ENCODE assay signal across 6 cellular contexts in genomic region chr2:55715178-55715577, GRCh38. TPM values are rescaled to one million over a fixed set of nuclear protein-coding genes. Genes with fewer than 3 reads are reported as not detected.
A peak's percentile ranks its signal among the peaks of the same experiment; 100 is the strongest.
DNase-seq lines count a peak whose midpoint lies in the region; ATAC-seq, FAIRE-seq and TF ChIP-seq lines count a peak whose summit lies in the region.
"Not testable (repeated sequence)": the region's sequence is repeated elsewhere in the genome, so short reads cannot be mapped to it uniquely, and the experiment has no call there.

No MANE protein-coding gene starts in this region.

- H2AFZ ChIP-seq in hepatocyte; HepG2 (ENCODE audit: low read length): not testable (repeated sequence)

- TF ChIP-seq POLR2A in HepG2 (IDR thresholded peaks at IDR 0.05; ENCODE audit: insufficient read depth in 1 of 2, low read depth in 2 of 2, low read length in 2 of 2) = not testable (repeated sequence)

- not testable (repeated sequence) for H3K4me3 ChIP-seq in Caco-2 (ENCODE audit: low read depth, low read length); hepatocyte; HepG2 (replicated peaks in 1 of 3; ENCODE audit: insufficient read depth in 1 of 3, low read depth in 2 of 3, low read length in 3 of 3); small intestine (ENCODE audit: low read depth in 1 of 2, low read length in 2 of 2)

- H3K4me2 ChIP-seq in hepatocyte; HepG2 (ENCODE audit: low read depth, low read length): not testable (repeated sequence)

- CTCF ChIA-PET in Caco-2 (lab: Charles Lee) = interaction anchor here (0.6 to 1.7 kb wide), 2 partner anchors 18 to 56 kb away, joined by 3 to 4 read pairs; no protein-coding TSS in a partner anchor
- CTCF ChIA-PET in HepG2 (lab: Yijun Ruan, JAX; ENCODE audit: low intra/inter-chr PET ratio, low total read pairs) = not testable (repeated sequence)

- not testable (repeated sequence) for H3K9me2 ChIP-seq in hepatocyte (replicated peaks; ENCODE audit: insufficient read depth)

- POLR2A ChIA-PET in Caco-2 (lab: Charles Lee); HepG2 (lab: Yijun Ruan, JAX): not testable (repeated sequence)

- peak in 1 of 2 experiments; percentile 26 for DNase-seq in Caco-2
- DNase-seq in HuH-7 (ENCODE audit: low spot score) = peak; percentile 52
- DNase-seq in SW480 (ENCODE audit: low spot score) = peak; percentile 28
- peak; percentile 54 for DNase-seq in hepatocyte (ENCODE audit: low spot score)
- DNase-seq in HepG2 (ENCODE audit: low spot score) = peak; percentile 10
- DNase-seq in small intestine = peak; percentile 77

- H3K27ac ChIP-seq in hepatocyte (peak overlapping the region; percentile 82), small intestine (ENCODE audit: low read depth in 1 of 2, low read length in 1 of 2) (peak overlapping the region in 1 of 2 donors; percentile 4)
- H3K27ac ChIP-seq in HepG2 (ENCODE audit: extremely low read length, insufficient read depth, low read length) = not testable (repeated sequence)

- not testable (repeated sequence) for H3K9me3 ChIP-seq in Caco-2; hepatocyte (ENCODE audit: low read depth); HepG2 (ENCODE audit: low read length); small intestine (ENCODE audit: control insufficient read depth, low read depth)

- H3K27me3 Mint-ChIP-seq in Caco-2 (ENCODE audit: insufficient read depth, unreplicated experiment) = not testable (repeated sequence)

- not testable (repeated sequence) for FAIRE-seq in HepG2 (lab: Jason Lieb, UNC); small intestine (lab: Jason Lieb, UNC)

- not testable (repeated sequence) for BruUV-seq in Caco-2 (replicated peaks; lab: Mats Ljungman, UMichigan); HepG2 (replicated peaks; lab: Mats Ljungman, UMichigan)

- H3K4me1 Mint-ChIP-seq in Caco-2 (ENCODE audit: low read depth, unreplicated experiment) = peaks cover 48% of the 10 kb centered on the region

- not testable (repeated sequence) for H3K9me3 Mint-ChIP-seq in Caco-2 (ENCODE audit: unreplicated experiment)

- peak; percentile 31; the same call in 1 of the 3 replicates for ATAC-seq in HepG2

- H3K27me3 ChIP-seq in Caco-2 (replicated peaks; ENCODE audit: control insufficient read depth, insufficient read depth, low read length); hepatocyte; HepG2 (ENCODE audit: control insufficient read depth in 1 of 2, insufficient read depth in 2 of 2, low read length in 2 of 2); small intestine (ENCODE audit: control insufficient read depth in 2 of 2, insufficient read depth in 2 of 2, low read length in 2 of 2): not testable (repeated sequence)

- TF ChIP-seq CTCF in Caco-2 (IDR thresholded peaks at IDR 0.05; ENCODE audit: insufficient read depth in 1 of 2, low read depth in 1 of 2, low read length in 1 of 2, severe bottlenecking in 1 of 2, unreplicated experiment in 1 of 2); hepatocyte (IDR thresholded peaks at IDR 0.05; ENCODE audit: poor library complexity); HepG2 (CRISPR knock-in tag; IDR thresholded peaks at IDR 0.05): not testable (repeated sequence)

- 79% methylated on average over 3 of the region's 3 CpGs for WGBS in hepatocyte (ENCODE audit: low lambda C conversion rate, missing lambda C conversion rate)
- 44% methylated on average over 3 of the region's 3 CpGs for WGBS in HepG2 (ENCODE audit: low lambda C conversion rate)
- WGBS in small intestine, 3 donors = 21 to 60% (median 47%) methylated on average over 3 of the region's 3 CpGs

- intact Hi-C loops in Caco-2 (cut with micrococcal nuclease; ENCODE audit: unreplicated experiment) = not testable (repeated sequence)
- intact Hi-C loops in HepG2 (cut with micrococcal nuclease; ENCODE audit: unreplicated experiment) = loop anchor here (10.0 kb wide), 1 partner anchor 1800 kb away; no protein-coding TSS in a partner anchor

- not testable (repeated sequence) for H4K20me1 ChIP-seq in hepatocyte (ENCODE audit: insufficient read depth, poor library complexity, severe bottlenecking); HepG2 (ENCODE audit: insufficient read depth, low read length)

- not testable (repeated sequence) for TF ChIP-seq RAD21 in HepG2 (CRISPR knock-in tag; IDR thresholded peaks at IDR 0.05)

- H3K36me3 Mint-ChIP-seq in Caco-2 (ENCODE audit: insufficient read depth, unreplicated experiment) = not testable (repeated sequence)

- H3K27ac Mint-ChIP-seq in Caco-2 (ENCODE audit: unreplicated experiment) = peak overlapping the region; percentile 27

- H3K4me1 ChIP-seq in Caco-2 (peaks cover 48% of the 10 kb centered on the region), hepatocyte (ENCODE audit: insufficient read depth) (peaks cover 15% of the 10 kb centered on the region), HepG2 (ENCODE audit: insufficient read depth, low read length) (peaks cover 16% of the 10 kb centered on the region)
- not testable (repeated sequence) for H3K4me1 ChIP-seq in small intestine (ENCODE audit: control insufficient read depth in 2 of 2, insufficient read depth in 1 of 2, low read depth in 1 of 2, low read length in 1 of 2)

- not testable (repeated sequence) for H3K36me3 ChIP-seq in Caco-2 (ENCODE audit: control insufficient read depth, insufficient read depth, low read length); hepatocyte (replicated peaks; ENCODE audit: insufficient read depth, low read depth); HepG2 (replicated peaks in 1 of 2; ENCODE audit: control insufficient read depth in 1 of 2, insufficient read depth in 2 of 2, low read length in 2 of 2); small intestine (ENCODE audit: control insufficient read depth in 2 of 2, insufficient read depth in 2 of 2, low read length in 2 of 2)

- TF ChIP-seq EP300 in HepG2 (IDR thresholded peaks at IDR 0.05; ENCODE audit: low read depth in 2 of 2, low read length in 2 of 2); HepG2 (CRISPR knock-in tag; IDR thresholded peaks at IDR 0.05; ENCODE audit: borderline replicate concordance): not testable (repeated sequence)

- not testable (repeated sequence) for H3K9ac ChIP-seq in HepG2 (ENCODE audit: insufficient read depth, low read depth, low read length)

- H3K79me2 ChIP-seq in hepatocyte; HepG2 (ENCODE audit: insufficient read depth, low read length): not testable (repeated sequence)

- H3K4me3 Mint-ChIP-seq in Caco-2 (ENCODE audit: unreplicated experiment) = not testable (repeated sequence)

- in situ Hi-C loops in HepG2 (cut with HindIII; ENCODE audit: extremely low pct_ligation_motif_present, low pct_unique_long_range_greater_than_20kb) = loop anchor here (10.0 kb wide), 1 partner anchor 420 kb away; no protein-coding TSS in a partner anchor

TF ChIP-seq in HepG2, 621 proteins besides CTCF, POLR2A, EP300 and RAD21:
- TF ChIP-seq HNF4A (CRISPR knock-in tag; IDR thresholded peaks at IDR 0.05) = peak; percentile 19; the same call in 1 of the 2 replicates
- TF ChIP-seq ZNF644 (CRISPR knock-in tag; IDR thresholded peaks at IDR 0.05; ENCODE audit: low read depth) = peak; percentile 74

RNA-seq across cellular contexts. Expression of gene PNPT1, which starts 21.5 kb away (rescaled TPM):
- total RNA-seq in Caco-2 (2022) (85.2 and 93.7 TPM in 2 replicates), hepatocyte (23.7 and 27.9 TPM in 2 replicates), HepG2 (2016; rRNA removed; fragmentation: Illumina TruSeq; extraction: Trizol) (61.0 and 70.6 TPM in 2 replicates)
- polyA plus RNA-seq in hepatocyte (15.6 and 17.1 TPM in 2 replicates), HepG2 (2011; rRNA removed) (21.3 and 23.4 TPM in 2 replicates), small intestine (10 to 100 TPM in 1 of 3 donors, 1 to 10 TPM in 2; 2.7 to 13.6 (median 4.7) TPM)
- total RNA-seq in HepG2 (2016; cell fraction: cytosol; rRNA removed; fragmentation: Illumina TruSeq; extraction: Trizol; ENCODE audit: low read depth) = 10.3 and 10.8 TPM in 2 replicates
- 60.4 and 67.8 TPM in 2 replicates for total RNA-seq in HepG2 (2016; cell fraction: insoluble cytoplasmic fraction; rRNA removed; fragmentation: Illumina TruSeq; extraction: Trizol)
- 15.4 and 15.7 TPM in 2 replicates for total RNA-seq in HepG2 (2016; cell fraction: membrane; rRNA removed; fragmentation: Illumina TruSeq; extraction: Trizol)
- 48.3 and 59.2 TPM in 2 replicates for total RNA-seq in HepG2 (2016; cell fraction: nucleus; rRNA removed; fragmentation: Illumina TruSeq; extraction: Trizol)
- polyA plus RNA-seq in HepG2 (2011; cell fraction: cytosol; rRNA removed) = 8.3 TPM in 2 replicates
- polyA plus RNA-seq in HepG2 (2011; cell fraction: nucleus; rRNA removed) = 26.9 and 42.4 TPM in 2 replicates
- 20.7 and 24.2 TPM in 2 replicates for polyA plus RNA-seq in HepG2 (2012)
- 2.1 and 2.4 TPM in 2 replicates for polyA plus RNA-seq in HepG2 (2016; cell fraction: cytosol; fragmentation: Illumina TruSeq; extraction: Trizol; ENCODE audit: low read depth)
- polyA plus RNA-seq in HepG2 (2016; cell fraction: insoluble cytoplasmic fraction; fragmentation: Illumina TruSeq; extraction: Trizol; ENCODE audit: low read depth) = 47.7 and 48.3 TPM in 2 replicates
- 5.7 and 6.6 TPM in 2 replicates for polyA plus RNA-seq in HepG2 (2016; cell fraction: membrane; fragmentation: Illumina TruSeq; extraction: Trizol; ENCODE audit: low read depth)
- 63.4 and 68.9 TPM in 2 replicates for polyA plus RNA-seq in HepG2 (2016; cell fraction: nucleus; fragmentation: Illumina TruSeq; extraction: Trizol; ENCODE audit: insufficient read depth, low read depth)
- polyA minus RNA-seq in HepG2 (2011; rRNA and poly(A)+ RNA removed; ENCODE audit: low replicate concordance) = 11.7 and 21.7 TPM in 2 replicates
- 18.5 and 38.1 TPM in 2 replicates for polyA minus RNA-seq in HepG2 (2011; cell fraction: cytosol; rRNA and poly(A)+ RNA removed)
- 29.6 and 35.2 TPM in 2 replicates for polyA minus RNA-seq in HepG2 (2011; cell fraction: nucleus; rRNA and poly(A)+ RNA removed)
